27 cellular contexts compared by ENCODE assay signal in the genomic region with DNA sequence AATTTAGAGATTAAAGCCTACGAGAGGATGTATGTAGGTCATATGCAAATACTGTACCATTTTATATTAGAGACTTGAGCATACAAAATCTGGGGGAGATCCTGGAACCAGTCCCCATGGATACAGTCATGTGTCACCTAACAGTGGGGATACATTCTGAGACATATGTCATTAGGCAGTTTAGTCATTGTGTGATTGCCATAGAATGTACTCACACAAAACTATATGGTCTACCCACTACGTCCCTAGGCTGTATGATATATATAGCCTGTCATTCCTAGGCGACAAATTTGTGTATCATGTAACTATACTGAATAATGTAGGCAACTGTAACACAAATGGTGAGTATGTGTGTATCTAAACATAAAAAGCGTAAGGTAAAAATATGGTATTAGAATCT.
A peak's percentile ranks its signal among the peaks of the same experiment; 100 is the strongest.
DNase-seq lines count a peak whose midpoint lies in the region; ATAC-seq lines count a peak whose summit lies in the region.
"Had no signal": no experiment of that assay in that cellular context is flagged by ENCODE, and none has a peak within 500 bp of the region (broad histone marks: within the 10 kb centered on the region; RNA-seq: fewer than 3 reads in every experiment).

No MANE protein-coding gene starts in this region.

- peak overlapping the region in 1 of 4 donors; percentile 78 for H3K4me3 Mint-ChIP-seq in CD4-positive, CD25-positive, alpha-beta regulatory T cell
- H3K4me3 Mint-ChIP-seq in IgD-negative memory B cell (no peak overlapping the region), naive B cell (peak overlapping the region in 1 of 8 donors; percentile 11)
- H3K4me3 Mint-ChIP-seq: activated CD4-positive, alpha-beta T cell treated with anti-CD3 and anti-CD28 coated beads, Interleukin-2, amount 10 ng/mL, durations not matched to agents 7 days and 5 days; activated naive CD4-positive, alpha-beta T cell treated with anti-CD3 and anti-CD28 coated beads for 36 hours; activated T-helper 1 cell treated with anti-CD3 and anti-CD28 coated beads, Interleukin-12 subunit alpha, Interleukin-12 subunit beta, Interleukin-2, Interleukin-4 antibody, amounts not matched to agents 30 ng/mL and 10 ng/mL and 1 ng/mL, durations not matched to agents 14 hours and 24 hours and 36 hours; stimulated activated memory B cell treated with anti-CD40 and anti-IgM and Interleukin-4, amounts not matched to agents 10 μg/mL and 1 μg/mL and 100 μg/mL, for 72 hours; type B pancreatic cell had no signal

- H3K27me3 Mint-ChIP-seq in CD4-positive, CD25-positive, alpha-beta regulatory T cell = peaks cover 4% of the 10 kb centered on the region
- H3K27me3 Mint-ChIP-seq in IgD-negative memory B cell = no peaks in the 10 kb centered on the region
- no peaks in the 10 kb centered on the region for H3K27me3 Mint-ChIP-seq in naive B cell
- H3K27me3 Mint-ChIP-seq: activated CD4-positive, alpha-beta T cell treated with anti-CD3 and anti-CD28 coated beads, Interleukin-2, amount 10 ng/mL, durations not matched to agents 7 days and 5 days; stimulated activated memory B cell treated with anti-CD40 and anti-IgM and Interleukin-4, amounts not matched to agents 10 μg/mL and 1 μg/mL and 100 μg/mL, for 72 hours; type B pancreatic cell had no signal

- H3K4me1 Mint-ChIP-seq in CD4-positive, CD25-positive, alpha-beta regulatory T cell = peaks cover 40 to 64% (median 49%) of the 10 kb centered on the region in 4 donors
- H3K4me1 Mint-ChIP-seq in IgD-negative memory B cell = peaks cover 33 to 57% (median 55%) of the 10 kb centered on the region in 3 donors
- peaks cover 57 to 69% (median 65%) of the 10 kb centered on the region in 3 donors for H3K4me1 Mint-ChIP-seq in naive B cell

- peaks cover 16% of the 10 kb centered on the region for H3K36me3 Mint-ChIP-seq in CD4-positive, CD25-positive, alpha-beta regulatory T cell
- H3K36me3 Mint-ChIP-seq in IgD-negative memory B cell = peaks cover 7% of the 10 kb centered on the region
- H3K36me3 Mint-ChIP-seq in naive B cell = no peaks in the 10 kb centered on the region

- peak; percentile 33 to 58 for ATAC-seq in activated CD4-positive, CD25-positive, alpha-beta regulatory T cell treated with anti-CD3 and anti-CD28 coated beads, Interleukin-2, amount 50 U/mL, for 24 hours
- ATAC-seq in CD4-positive, CD25-positive, alpha-beta regulatory T cell (ENCODE audit: low read depth in 2 of 2) = no peak
- no peak for ATAC-seq in naive B cell (ENCODE audit: low read depth in 2 of 2)
- no peak for ATAC-seq in HG03025 (IDR thresholded peaks at IDR 0.05; ENCODE audit: low FRiP score, unreplicated experiment)
- ATAC-seq: foreskin keratinocyte; stimulated activated memory B cell treated with anti-CD40 and anti-IgM and Interleukin-4, amounts not matched to agents 10 μg/mL and 1 μg/mL and 100 μg/mL, for 72 hours had no signal

- H3K27ac ChIP-seq in CD4-positive, CD25-positive, alpha-beta regulatory T cell (ENCODE audit: insufficient read depth, low read length, poor library complexity, severe bottlenecking) = peak overlapping the region; percentile 93
- H3K27ac ChIP-seq: esophagus squamous epithelium, foreskin keratinocyte, left ventricle myocardium inferior had no signal

- no peak for DNase-seq in activated CD4-positive, CD25-positive, alpha-beta regulatory T cell treated with anti-CD3 and anti-CD28 coated beads, Interleukin-2, amount 50 U/mL, for 72 hours
- DNase-seq in CD4-positive, CD25-positive, alpha-beta regulatory T cell = no peak
- DNase-seq in naive B cell = no peak
- DNase-seq in COLO668 (lab: John Stamatoyannopoulos, UW; ENCODE audit: unreplicated experiment) = no peak
- DNase-seq in occipital lobe (lab: John Stamatoyannopoulos, UW) = no peak
- DNase-seq: 8988T; activated CD4-positive, alpha-beta T cell treated with anti-CD3 and anti-CD28 coated beads, Interleukin-2, amount 10 ng/mL, durations not matched to agents 7 days and 5 days; activated naive CD4-positive, alpha-beta T cell treated with anti-CD3 and anti-CD28 coated beads for 36 hours; DMS153; dorsolateral prefrontal cortex; esophagus squamous epithelium; foreskin keratinocyte; H7; head of caudate nucleus; left ventricle myocardium inferior; mesendoderm; MV-4-11; NCI-H446 treated with DMSO at 0.1 percent for 48 hours; NCI-H774; SIG-M5; stimulated activated CD4-positive, alpha-beta T cell treated with anti-CD3 and anti-CD28 coated beads, Interleukin-15, amount 100 ng/mL, for 24 hours had no signal

- no peaks in the 10 kb centered on the region for H3K9me3 ChIP-seq in CD4-positive, CD25-positive, alpha-beta regulatory T cell (ENCODE audit: control insufficient read depth in 2 of 2, low read length in 2 of 2)
- H3K9me3 ChIP-seq: esophagus squamous epithelium had no signal

- H3K36me3 ChIP-seq in CD4-positive, CD25-positive, alpha-beta regulatory T cell (ENCODE audit: control insufficient read depth, insufficient read depth, low read length) = no peaks in the 10 kb centered on the region
- H3K36me3 ChIP-seq: esophagus squamous epithelium, left ventricle myocardium inferior had no signal

- H3K4me3 ChIP-seq in CD4-positive, CD25-positive, alpha-beta regulatory T cell (ENCODE audit: low read depth, low read length) = peak overlapping the region; percentile 75
- H3K4me3 ChIP-seq: dorsolateral prefrontal cortex, esophagus squamous epithelium, left ventricle myocardium inferior had no signal

- H3K4me1 ChIP-seq in CD4-positive, CD25-positive, alpha-beta regulatory T cell (ENCODE audit: control insufficient read depth, insufficient read depth, low read length, poor library complexity, severe bottlenecking) = peaks cover 44% of the 10 kb centered on the region

- peaks cover 0 to 6% (median 0%) of the 10 kb centered on the region in 7 donors for H3K9me3 Mint-ChIP-seq in CD4-positive, CD25-positive, alpha-beta regulatory T cell
- H3K9me3 Mint-ChIP-seq in IgD-negative memory B cell (peaks cover 0 to 2% (median 0%) of the 10 kb centered on the region in 3 donors), naive B cell (peaks cover 0 to 8% (median under 1%) of the 10 kb centered on the region in 7 donors)

- no peaks in the 10 kb centered on the region for H3K27me3 ChIP-seq in CD4-positive, CD25-positive, alpha-beta regulatory T cell (ENCODE audit: control insufficient read depth, insufficient read depth, low read length)
- H3K27me3 ChIP-seq: dorsolateral prefrontal cortex, esophagus squamous epithelium, foreskin keratinocyte had no signal

- H3K27ac Mint-ChIP-seq in CD4-positive, CD25-positive, alpha-beta regulatory T cell = peak overlapping the region; percentile 93 to 100 (median 99)
- peak overlapping the region; percentile 97 to 99 (median 98) for H3K27ac Mint-ChIP-seq in IgD-negative memory B cell
- H3K27ac Mint-ChIP-seq in naive B cell = peak overlapping the region in 5 of 6 donors; percentile 18 to 96 (median 52)
- H3K27ac Mint-ChIP-seq: activated naive CD4-positive, alpha-beta T cell treated with anti-CD3 and anti-CD28 coated beads for 36 hours had no signal

Comparison
In these comparisons a context has a peak if more than half of its experiments do, and no peak if none do; other contexts are left out.
1. ATAC-seq: peak in activated CD4-positive, CD25-positive, alpha-beta regulatory T cell treated with anti-CD3 and anti-CD28 coated beads, Interleukin-2, amount 50 U/mL, for 24 hours (2 of 2); none in CD4-positive, CD25-positive, alpha-beta regulatory T cell (0 of 2), naive B cell (0 of 2) and HG03025 (single experiment).
2. Peak in every context shown above with its lines, with median percentiles within 50 percentile points of each other: H3K27ac Mint-ChIP-seq.